Comparison of ENCODE assay signal across 8 cellular contexts in genomic region chr14:95516554-95517209, GRCh38. TPM values are rescaled to one million over a fixed set of nuclear protein-coding genes. Genes with fewer than 3 reads are reported as not detected.
DNase-seq lines count a peak whose midpoint lies in the region; ATAC-seq and TF ChIP-seq lines count a peak whose summit lies in the region.

TSS of gene SYNE3 (minus strand) at chr14:95516650. CDS start at chr14:95475821, 40,829 bp downstream.

- peak within 1 kb of the TSS; percentile 64 for H3K4me3 ChIP-seq in choroid plexus epithelial cell (ENCODE audit: low read depth, low read length)
- peak within 1 kb of the TSS; percentile 82 to 84 for H3K4me3 ChIP-seq in left lung

- ATAC-seq in GM19025 (IDR thresholded peaks at IDR 0.05; ENCODE audit: low read depth, unreplicated experiment) (peak; percentile 47), HG03159 (IDR thresholded peaks at IDR 0.05; ENCODE audit: unreplicated experiment) (peak; percentile 32), left lung (peak; percentile 77)
- ATAC-seq in stimulated activated naive CD8-positive, alpha-beta T cell treated with anti-CD3 and anti-CD28 coated beads, Interleukin-15, Interleukin-2, amounts not matched to agents 100 U/mL and 50 U/mL, for 24 hours, result peak; percentile 56

- H3K9me3 ChIP-seq in left lung, result no peaks in the 10 kb centered on the region

- peak within 1 kb of the TSS; percentile 81 to 92 for H3K27ac ChIP-seq in left lung

- no peaks in the 10 kb centered on the region for H3K36me3 ChIP-seq in left lung

- H3K4me1 ChIP-seq in left lung, result peaks cover 43 to 92% of the 10 kb centered on the region in 2 donors

- DNase-seq in AG08395 (ENCODE audit: low spot score) (peak; percentile 76), choroid plexus epithelial cell (ENCODE audit: low read depth) (no peak), left lung (peak; percentile 68 to 96), NCI-H1105 treated with DMSO at 0.1 percent for 48 hours (lab: John Stamatoyannopoulos, UW) (no peak)
- DNase-seq in stimulated activated naive CD8-positive, alpha-beta T cell treated with anti-CD3 and anti-CD28 coated beads, Interleukin-15, Interleukin-2, amounts not matched to agents 100 U/mL and 50 U/mL, for 24 hours, result peak; percentile 81

- intact Hi-C loops in T-helper 2 cell treated with Interferon-gamma antibody and Interleukin-4, amounts not matched to agents 100 ng/mL and 5 ng/mL, for 36 hours (cut with micrococcal nuclease), result loop anchor here (1.0 to 5.0 kb wide), 3 partner anchors 11 to 1539 kb away; partner anchors contain the start of gene ASB2
- intact Hi-C loops in left lung (cut with DNase I), result no loop called here

- TF ChIP-seq CTCF in choroid plexus epithelial cell (conservative IDR thresholded peaks at IDR 0.05; ENCODE audit: low read depth, low read length) (no peak), left lung (IDR thresholded peaks at IDR 0.05) (no peak)

- H3K27me3 ChIP-seq in left lung, result no peaks in the 10 kb centered on the region

RNA-seq across cellular contexts. Expression of gene SYNE3, which starts in this region (rescaled TPM):
- 51.8 and 52.8 TPM in 2 replicates for total RNA-seq in T-helper 2 cell treated with Interferon-gamma antibody and Interleukin-4, amounts not matched to agents 100 ng/mL and 5 ng/mL, for 36 hours
- 10 to 100 TPM; 11.1 to 25.4 TPM for total RNA-seq in left lung

Comparison
In these comparisons a context has a peak if more than half of its experiments do, and no peak if none do; other contexts are left out.
1. DNase-seq: peak in AG08395 (single experiment), left lung (2 of 2) and stimulated activated naive CD8-positive, alpha-beta T cell treated with anti-CD3 and anti-CD28 coated beads, Interleukin-15, Interleukin-2, amounts not matched to agents 100 U/mL and 50 U/mL, for 24 hours (single experiment); none in choroid plexus epithelial cell (single experiment) and NCI-H1105 treated with DMSO at 0.1 percent for 48 hours (single experiment).
2. Peak in every context shown above with its lines, with median percentiles within 50 percentile points of each other: ATAC-seq.